In genomic region chr11:118639899-118640298, GRCh38 we compare ENCODE assay signal across 26 cellular contexts. TPM values are rescaled to one million over a fixed set of nuclear protein-coding genes. Genes with fewer than 3 reads are reported as not detected.
DNase-seq lines count a peak whose midpoint lies in the region; ATAC-seq and TF ChIP-seq lines count a peak whose summit lies in the region.
"Had no signal": no experiment of that assay in that cellular context is flagged by ENCODE, and none has a peak within 500 bp of the region (broad histone marks: within the 10 kb centered on the region; RNA-seq: fewer than 3 reads in every experiment).

No MANE protein-coding gene starts in this region.

- ATAC-seq in heart left ventricle: peak; percentile 29 to 60 (median 46)
- ATAC-seq in right cardiac atrium: no peak
- no peak for ATAC-seq in GM19395 (IDR thresholded peaks at IDR 0.05; ENCODE audit: unreplicated experiment)
- no peak for ATAC-seq in GM18520 (IDR thresholded peaks at IDR 0.05; ENCODE audit: unreplicated experiment)
- ATAC-seq: K562, Panc1 had no signal

- no peaks in the 10 kb centered on the region for H3K9me3 ChIP-seq in heart left ventricle
- no peaks in the 10 kb centered on the region for H3K9me3 ChIP-seq in right cardiac atrium (ENCODE audit: control insufficient read depth, low read length)
- H3K9me3 ChIP-seq: SJCRH30 had no signal

- H3K27me3 ChIP-seq in heart left ventricle (no peaks in the 10 kb centered on the region), right cardiac atrium (ENCODE audit: control insufficient read depth, insufficient read depth) (no peaks in the 10 kb centered on the region)
- H3K27me3 ChIP-seq: SJCRH30 had no signal

- peaks cover 0 to 100% (median 94%) of the 10 kb centered on the region in 9 donors for H3K36me3 ChIP-seq in heart left ventricle
- H3K36me3 ChIP-seq: SJCRH30 had no signal

- intact Hi-C loops in heart left ventricle (cut with DNase I): no loop called here
- intact Hi-C loops in right cardiac atrium (cut with DNase I): no loop called here

- TF ChIP-seq CTCF in heart left ventricle (IDR thresholded peaks at IDR 0.05): no peak

- DNase-seq in NCI-H1105 treated with DMSO at 0.1 percent for 48 hours (lab: John Stamatoyannopoulos, UW) (peak; percentile 30), NCI-H1105 (lab: John Stamatoyannopoulos, UW) (no peak), heart left ventricle (peak in 1 of 5 donors; percentile 57), right cardiac atrium (peak; percentile 10 to 49 (median 41)), substantia nigra (lab: John Stamatoyannopoulos, UW) (no peak), GOT3 (lab: John Stamatoyannopoulos, UW) (no peak)
- DNase-seq: 8988T, ACHN, DMS153, HCEC 1CT, Kasumi-1, MV-4-11, NCI-H446, NCI-H524 treated with DMSO at 0.1 percent for 48 hours, NCI-H774, SJCRH30 had no signal

- H3K27ac ChIP-seq in heart left ventricle (peak overlapping the region in 9 of 12 donors; percentile 28 to 71 (median 54)), right cardiac atrium (ENCODE audit: low read length) (peak overlapping the region; percentile 47), substantia nigra (ENCODE audit: low read depth, low read length, poor library complexity, severe bottlenecking) (peak overlapping the region; percentile 46)
- H3K27ac ChIP-seq: SJCRH30 had no signal

- WGBS in heart left ventricle, 4 donors: 57 to 69% (median 63%) methylated on average over 4 of the region's 4 CpGs
- 73% methylated on average over 4 of the region's 4 CpGs for whole genome bisulfite sequencing in right cardiac atrium

- TF ChIP-seq POLR2A in heart left ventricle (IDR thresholded peaks at IDR 0.05): no peak

- H3K4me1 ChIP-seq in heart left ventricle (peaks cover 0 to 72% (median 37%) of the 10 kb centered on the region in 12 donors), right cardiac atrium (ENCODE audit: control insufficient read depth, insufficient read depth, low read length) (peaks cover 6% of the 10 kb centered on the region)
- H3K4me1 ChIP-seq: SJCRH30 had no signal

- H3K4me3 ChIP-seq in heart left ventricle (no peak overlapping the region), right cardiac atrium (ENCODE audit: low read length) (no peak overlapping the region)
- H3K4me3 ChIP-seq: K562, SJCRH30 had no signal

RNA-seq across cellular contexts. Expression of gene PHLDB1, which starts 32.5 kb away (rescaled TPM):
- total RNA-seq in heart left ventricle (100 to 1,000 TPM in 7 of 9 donors, 10 to 100 TPM in 2; 86.0 to 124 (median 113) TPM), right cardiac atrium (100 to 1,000 TPM; 123 to 177 (median 136) TPM)
- polyA plus RNA-seq in heart left ventricle (100 to 1,000 TPM; 104 to 129 TPM), right cardiac atrium (110 TPM)

RNA-seq across cellular contexts. Expression of gene TREH, which starts 39.6 kb away (rescaled TPM):
- total RNA-seq in heart left ventricle (not detected), right cardiac atrium (not detected)
- polyA plus RNA-seq in heart left ventricle (1 to 10 TPM in 1 of 2 donors, under 1 TPM in 1; 0.17 to 1.7 TPM), right cardiac atrium (1.2 TPM)
- total RNA-seq: Daoy, G401, H1, K562, M059J, OCI-LY7, SJCRH30 had no signal
- polyA plus RNA-seq: BJ had no signal

Comparison
In these comparisons a context has a peak if more than half of its experiments do, and no peak if none do; other contexts are left out.
1. DNase-seq: peak in NCI-H1105 treated with DMSO at 0.1 percent for 48 hours (single experiment) and right cardiac atrium (3 of 3); none in NCI-H1105 (single experiment), substantia nigra (0 of 49) and GOT3 (single experiment).
2. ATAC-seq: peak in heart left ventricle (4 of 4); none in right cardiac atrium (0 of 2), GM19395 (single experiment) and GM18520 (single experiment).
3. Peak in every context shown above with its lines, with median percentiles within 50 percentile points of each other: H3K27ac ChIP-seq.